Comparison of ENCODE assay signal across 8 cellular contexts in the genomic region with DNA sequence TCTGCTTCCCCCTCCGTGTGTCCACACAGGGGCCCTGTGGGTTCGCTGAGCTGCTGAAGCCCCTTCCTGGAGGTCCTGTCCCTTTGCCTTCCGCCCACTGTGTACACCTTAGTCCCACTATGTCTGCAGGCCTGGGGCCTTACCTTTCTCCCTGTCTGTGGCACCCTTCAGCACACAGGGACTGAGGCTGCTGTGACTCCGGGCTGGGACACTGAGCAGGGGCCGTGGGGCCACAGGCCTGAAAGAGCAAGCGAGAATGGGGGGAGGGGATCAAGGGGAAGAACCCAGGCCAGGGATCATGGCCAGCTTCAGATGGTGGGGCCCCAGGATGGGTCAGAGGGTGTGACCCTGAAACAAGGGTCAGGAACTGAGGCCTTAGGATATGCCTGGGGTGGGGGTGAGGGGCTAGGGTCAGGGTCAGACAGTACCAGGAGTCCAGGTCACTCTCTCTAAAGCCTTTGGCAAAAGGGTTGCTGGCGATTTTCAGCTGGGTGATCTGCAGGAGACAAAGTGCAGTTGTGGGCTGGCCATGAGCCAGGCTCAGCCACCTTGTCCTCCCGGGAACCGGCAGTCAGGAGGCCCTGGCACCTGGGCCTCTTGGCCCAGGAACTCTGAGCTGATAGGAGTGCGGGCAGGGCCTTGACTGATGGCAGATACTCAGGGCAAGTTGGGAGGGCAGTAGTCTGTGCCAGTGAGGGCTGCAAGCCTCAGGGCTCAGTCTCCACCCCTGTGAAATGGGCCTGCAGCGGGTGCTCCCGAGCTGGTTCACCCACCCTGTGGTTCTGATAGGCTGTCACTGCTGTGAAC. TPM values are rescaled to one million over a fixed set of nuclear protein-coding genes. Genes with fewer than 3 reads are reported as not detected.
A peak's percentile ranks its signal among the peaks of the same experiment; 100 is the strongest.
DNase-seq lines count a peak whose midpoint lies in the region; ATAC-seq and TF ChIP-seq lines count a peak whose summit lies in the region.
"Had no signal": no experiment of that assay in that cellular context is flagged by ENCODE, and none has a peak within 500 bp of the region (broad histone marks: within the 10 kb centered on the region; RNA-seq: fewer than 3 reads in every experiment).

No MANE protein-coding gene starts in this region.

- no peak for TF ChIP-seq POLR2A in body of pancreas (IDR thresholded peaks at IDR 0.05)

- no peaks in the 10 kb centered on the region for H3K36me3 Mint-ChIP-seq in neural crest cell (ENCODE audit: low read depth)

- WGBS in body of pancreas, 2 donors = 30 to 55% methylated on average over 7 to 12 of the region's 12 CpGs

- peak overlapping the region; percentile 85 for H3K4me3 Mint-ChIP-seq in neural crest cell

- H3K4me3 ChIP-seq in body of pancreas = no peak overlapping the region

- DNase-seq in HT-29 (ENCODE audit: low spot score) = peak; percentile 79
- peak; percentile 91 to 96 (median 94) for DNase-seq in body of pancreas
- DNase-seq in neural crest cell (ENCODE audit: low read depth, low spot score) = no peak
- DNase-seq in omental fat pad (ENCODE audit: low spot score) = no peak
- DNase-seq in HCEC 1CT = no peak
- DNase-seq: NCI-H2171 had no signal

- H3K9me3 ChIP-seq in body of pancreas = no peaks in the 10 kb centered on the region

- TF ChIP-seq CTCF in body of pancreas (IDR thresholded peaks at IDR 0.05) (peak in 1 of 7 experiments; percentile 6), neural crest cell (conservative IDR thresholded peaks at IDR 0.05) (no peak), omental fat pad (IDR thresholded peaks at IDR 0.05) (no peak)

- no peaks in the 10 kb centered on the region for H3K27me3 Mint-ChIP-seq in neural crest cell (ENCODE audit: low read depth)

- H3K4me1 Mint-ChIP-seq in neural crest cell = peaks cover 16% of the 10 kb centered on the region

- intact Hi-C loops in body of pancreas (cut with DNase I) = no loop called here

- peak overlapping the region; percentile 46 to 93 (median 82) for H3K27ac ChIP-seq in body of pancreas

- ATAC-seq in body of pancreas = peak; percentile 36
- ATAC-seq in HG02763 (IDR thresholded peaks at IDR 0.05; ENCODE audit: unreplicated experiment) = no peak
- no peak for ATAC-seq in omental fat pad (ENCODE audit: low FRiP score)

- peaks cover 42% of the 10 kb centered on the region for H3K4me1 ChIP-seq in body of pancreas

- H3K27ac Mint-ChIP-seq in neural crest cell (ENCODE audit: unreplicated experiment) = peak overlapping the region; percentile 83

- H3K36me3 ChIP-seq in body of pancreas (replicated peaks in 1 of 2; ENCODE audit: insufficient read depth in 1 of 2, low read depth in 2 of 2) = no peaks in the 10 kb centered on the region

- no peaks in the 10 kb centered on the region for H3K27me3 ChIP-seq in body of pancreas

- H3K9me3 Mint-ChIP-seq in neural crest cell = no peaks in the 10 kb centered on the region

RNA-seq across cellular contexts. Expression of a gene that starts 2.6 kb away (rescaled TPM):
- 60.0 and 72.9 TPM in 2 replicates for total RNA-seq in HT-29 (2014; rRNA removed; shearing (Covaris generic))
- total RNA-seq in body of pancreas (10 to 100 TPM; 11.5 to 21.8 TPM), neural crest cell (11.0 and 13.9 TPM in 2 replicates), omental fat pad (10 to 100 TPM in 2 of 4 donors, 1 to 10 TPM in 2; 5.5 to 15.4 (median 9.7) TPM)

RNA-seq across cellular contexts. Expression of a gene that starts 7.2 kb away (rescaled TPM):
- total RNA-seq in HT-29 (2014; rRNA removed; shearing (Covaris generic)) = 2.2 and 5.4 TPM in 2 replicates
- total RNA-seq in body of pancreas = not detected
- not detected in 2 replicates for total RNA-seq in neural crest cell
- total RNA-seq in omental fat pad = not detected
- total RNA-seq: astrocyte had no signal

RNA-seq across cellular contexts. Expression of a gene that starts 18.2 kb away (rescaled TPM):
- total RNA-seq in HT-29 (2014; rRNA removed; shearing (Covaris generic)) = 2.0 and 7.3 TPM in 2 replicates
- total RNA-seq in body of pancreas (10 to 100 TPM in 1 of 2 donors, 1 to 10 TPM in 1; 7.0 to 16.2 TPM), neural crest cell (not detected in 2 replicates), omental fat pad (not detected)
- total RNA-seq: astrocyte had no signal

RNA-seq across cellular contexts. Expression of a gene that starts 25.6 kb away (rescaled TPM):
- total RNA-seq in HT-29 (2014; rRNA removed; shearing (Covaris generic)) = 384 and 431 TPM in 2 replicates
- total RNA-seq in body of pancreas (100 to 1,000 TPM; 209 to 264 TPM), neural crest cell (182 and 191 TPM in 2 replicates), omental fat pad (100 to 1,000 TPM; 143 to 233 (median 165) TPM)

RNA-seq across cellular contexts. Expression of a gene that starts 42.0 kb away (rescaled TPM):
- total RNA-seq in HT-29 (2014; rRNA removed; shearing (Covaris generic)) = 1.1 TPM in 1 of 2 replicates, not detected in the other
- total RNA-seq in body of pancreas (not detected), neural crest cell (not detected in 2 replicates), omental fat pad (not detected)
- total RNA-seq: astrocyte had no signal

Comparison
In these comparisons a context has a peak if more than half of its experiments do, and no peak if none do; other contexts are left out.
1. DNase-seq: peak in HT-29 (single experiment) and body of pancreas (4 of 4); none in neural crest cell (single experiment), omental fat pad (single experiment) and HCEC 1CT (single experiment).